14 cellular contexts compared by ENCODE assay signal in genomic region chr6:47303383-47303782, GRCh38. TPM values are rescaled to one million over a fixed set of nuclear protein-coding genes. Genes with fewer than 3 reads are reported as not detected.
DNase-seq lines count a peak whose midpoint lies in the region; ATAC-seq and TF ChIP-seq lines count a peak whose summit lies in the region.
"Had no signal": no experiment of that assay in that cellular context is flagged by ENCODE, and none has a peak within 500 bp of the region (broad histone marks: within the 10 kb centered on the region; RNA-seq: fewer than 3 reads in every experiment).

No MANE protein-coding gene starts in this region.

- H3K27me3 ChIP-seq in foreskin keratinocyte = no peaks in the 10 kb centered on the region
- H3K27me3 ChIP-seq in psoas muscle (ENCODE audit: insufficient read depth in 3 of 3, low read length in 2 of 3) = peaks cover 0 to 24% (median 0%) of the 10 kb centered on the region in 3 donors

- peak overlapping the region; percentile 49 for H3K27ac Mint-ChIP-seq in Calu3 (ENCODE audit: unreplicated experiment)

- ATAC-seq in GM18861 (IDR thresholded peaks at IDR 0.05; ENCODE audit: unreplicated experiment) = peak; percentile 62
- ATAC-seq in HG02840 (IDR thresholded peaks at IDR 0.05; ENCODE audit: low FRiP score, unreplicated experiment) = peak; percentile 62
- ATAC-seq in foreskin keratinocyte = peak; percentile 17
- no peak for ATAC-seq in GM21526 (IDR thresholded peaks at IDR 0.05; ENCODE audit: low FRiP score, unreplicated experiment)
- no peak for ATAC-seq in psoas muscle

- peak overlapping the region; percentile 98 for H3K4me3 Mint-ChIP-seq in Calu3 (ENCODE audit: low read depth, unreplicated experiment)

- TF ChIP-seq CTCF in Calu3 (IDR thresholded peaks at IDR 0.05; ENCODE audit: unreplicated experiment) (no peak), foreskin keratinocyte (conservative IDR thresholded peaks at IDR 0.05) (no peak), GM10248 (IDR thresholded peaks at IDR 0.05; ENCODE audit: control extremely low read depth, extremely low read depth, low read depth, missing control alignments) (no peak), psoas muscle (IDR thresholded peaks at IDR 0.05) (no peak)

- H3K4me1 ChIP-seq in foreskin keratinocyte (no peaks in the 10 kb centered on the region), psoas muscle (no peaks in the 10 kb centered on the region)

- DNase-seq in Calu3 (no peak), foreskin keratinocyte (no peak), GM10248 (ENCODE audit: extremely low spot score) (no peak), epidermal melanocyte (ENCODE audit: insufficient read length, low spot score) (no peak), psoas muscle (no peak)
- DNase-seq: activated CD4-positive, CD25-positive, alpha-beta regulatory T cell treated with anti-CD3 and anti-CD28 coated beads, Interleukin-2, amount 50 U/mL, for 72 hours; activated T-cell treated with anti-CD3 and anti-CD28 coated beads, Interleukin-2, amount 50 U/mL, for 48 hours; aorta; GOT3; islet precursor cell; NCI-H187 treated with DMSO at 0.1 percent for 48 hours had no signal

- CTCF ChIA-PET in Calu3 (lab: Charles Lee) (no interaction called here), GM10248 (lab: Yijun Ruan, JAX) (interaction anchor here (1.0 to 1.2 kb wide), 4 partner anchors 16 to 206 kb away, joined by 3 to 6 read pairs (median 4); no protein-coding TSS in a partner anchor)

- H3K27ac ChIP-seq in foreskin keratinocyte (no peak overlapping the region), psoas muscle (no peak overlapping the region)

- intact Hi-C loops in Calu3 (cut with micrococcal nuclease; ENCODE audit: unreplicated experiment) = loop anchor here (5.0 kb wide), 2 partner anchors 56 to 116 kb away; no protein-coding TSS in a partner anchor
- intact Hi-C loops in psoas muscle (cut with DNase I) = no loop called here

- H3K4me1 Mint-ChIP-seq in Calu3 (ENCODE audit: low read depth, unreplicated experiment) = peaks cover 70% of the 10 kb centered on the region

- H3K36me3 Mint-ChIP-seq in Calu3 (ENCODE audit: insufficient read depth, unreplicated experiment) = peaks cover 68% of the 10 kb centered on the region

- BruUV-seq in Calu3 (replicated peaks; lab: Mats Ljungman, UMichigan) = no TSS peak

- H3K36me3 ChIP-seq in psoas muscle (ENCODE audit: insufficient read depth in 1 of 2, low read depth in 1 of 2) = no peaks in the 10 kb centered on the region

- H3K9me3 ChIP-seq in psoas muscle = no peaks in the 10 kb centered on the region

- WGBS in psoas muscle, 3 donors = 88 to 95% (median 92%) methylated on average over 1 of the region's 1 CpG

- H3K4me3 ChIP-seq in psoas muscle = no peak overlapping the region

- H3K27me3 Mint-ChIP-seq in Calu3 (ENCODE audit: unreplicated experiment) = no peaks in the 10 kb centered on the region

- no peaks in the 10 kb centered on the region for H3K9me3 Mint-ChIP-seq in Calu3 (ENCODE audit: low read depth, unreplicated experiment)

- POLR2A ChIA-PET in GM10248 (lab: Yijun Ruan, JAX) = no interaction called here

RNA-seq across cellular contexts. Expression of gene TNFRSF21, which starts 6.3 kb away (rescaled TPM):
- total RNA-seq in Calu3 (2022) (255 and 282 TPM in 2 replicates), foreskin keratinocyte (87.6 and 100 TPM in 2 replicates), psoas muscle (10 to 100 TPM in 2 of 4 donors, 1 to 10 TPM in 2; 4.3 to 22.3 (median 8.9) TPM)
- polyA plus RNA-seq in foreskin keratinocyte (38.3 and 51.7 TPM in 2 replicates), psoas muscle (1 to 10 TPM; 2.7 to 7.3 (median 3.0) TPM)

Comparison
In these comparisons a context has a peak if more than half of its experiments do, and no peak if none do; other contexts are left out.
1. ATAC-seq: peak in GM18861 (single experiment), HG02840 (single experiment) and foreskin keratinocyte (single experiment); none in GM21526 (single experiment) and psoas muscle (0 of 4).